ENCODE assay signal across 20 cellular contexts in the genomic region with DNA sequence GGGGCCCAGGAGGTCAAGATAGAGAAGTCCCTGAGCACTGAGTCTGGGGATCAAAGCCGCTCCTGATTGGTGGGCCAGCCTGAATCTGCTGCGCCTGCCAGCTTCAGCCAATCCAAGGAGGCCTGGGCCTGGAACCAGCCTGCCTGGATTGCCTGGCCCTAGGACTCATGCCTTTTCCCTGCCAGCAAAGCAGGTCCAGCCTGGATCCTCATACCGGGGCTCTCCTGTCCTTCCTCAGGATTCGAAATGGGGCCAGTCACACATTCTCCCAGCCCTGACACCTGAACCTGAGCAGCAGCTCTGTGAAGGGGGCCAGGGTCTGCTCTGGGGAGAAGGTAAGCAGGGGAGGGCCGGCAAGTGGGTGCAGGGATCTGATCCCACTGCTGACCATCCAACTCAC.
"Had no signal": no experiment of that assay in that cellular context is flagged by ENCODE, and none has a peak within 500 bp of the region (broad histone marks: within the 10 kb centered on the region; RNA-seq: fewer than 3 reads in every experiment).

No MANE protein-coding gene starts in this region.

- H3K4me3 ChIP-seq: colonic mucosa, lower lobe of right lung, SK-N-MC, suprapubic skin, transverse colon had no signal

- H3K4me1 ChIP-seq: colonic mucosa had no signal

- H3K36me3 ChIP-seq: brain microvascular endothelial cell, colonic mucosa, lower lobe of right lung, suprapubic skin, transverse colon had no signal

- H3K9me3 Mint-ChIP-seq: activated CD8-positive, alpha-beta T cell treated with anti-CD3 and anti-CD28 coated beads for 36 hours; activated T-cell treated with anti-CD3 and anti-CD28 coated beads, Interleukin-2, amount 50 U/mL, for 4 hours; central memory CD8-positive, alpha-beta T cell; immature natural killer cell; natural killer cell treated with Interleukin-12 subunit alpha and Interleukin-12 subunit beta and Interleukin-15 and Interleukin-18, amount 100 ng/mL, for 72 hours had no signal

- H3K27ac Mint-ChIP-seq: activated CD8-positive, alpha-beta T cell treated with anti-CD3 and anti-CD28 coated beads for 36 hours; natural killer cell treated with Interleukin-12 subunit alpha and Interleukin-12 subunit beta and Interleukin-15 and Interleukin-18, amount 100 ng/mL, for 72 hours had no signal

- H3K9me3 ChIP-seq: colonic mucosa, lower lobe of right lung, suprapubic skin, transverse colon had no signal

- DNase-seq: activated CD4-positive, alpha-beta T cell treated with anti-CD3 and anti-CD28 coated beads for 48 hours; activated CD4-positive, CD25-positive, alpha-beta regulatory T cell; activated CD8-positive, alpha-beta T cell treated with anti-CD3 and anti-CD28 coated beads for 36 hours; activated effector memory CD4-positive, alpha-beta T cell treated with Interleukin-2 at 50 U/mL for 16 hours; activated naive CD4-positive, alpha-beta T cell treated with anti-CD3 and anti-CD28 coated beads, Interleukin-2, amount 50 U/mL, for 16 hours; activated T-cell treated with anti-CD3 and anti-CD28 coated beads, Interleukin-2, amount 50 U/mL, for 4 hours; aorta; brain microvascular endothelial cell; colonic mucosa; erythroblast; foreskin melanocyte; immature natural killer cell; lower lobe of right lung; stimulated activated naive CD8-positive, alpha-beta T cell treated with anti-CD3 and anti-CD28 coated beads, Interleukin-15, Interleukin-2, amounts not matched to agents 100 U/mL and 50 U/mL, for 24 hours; transverse colon had no signal

- ATAC-seq: activated CD8-positive, alpha-beta T cell treated with anti-CD3 and anti-CD28 coated beads for 36 hours; activated T-cell treated with anti-CD3 and anti-CD28 coated beads, Interleukin-2, amount 50 U/mL, for 4 hours; lower lobe of right lung; natural killer cell treated with Interleukin-12 subunit alpha and Interleukin-12 subunit beta and Interleukin-15 and Interleukin-18, amount 100 ng/mL, for 72 hours; stimulated activated naive CD8-positive, alpha-beta T cell treated with anti-CD3 and anti-CD28 coated beads, Interleukin-15, Interleukin-2, amounts not matched to agents 100 U/mL and 50 U/mL, for 24 hours had no signal

- H3K27ac ChIP-seq: brain microvascular endothelial cell, colonic mucosa, lower lobe of right lung, parathyroid adenoma, SK-N-MC, suprapubic skin, transverse colon had no signal

- H3K4me3 Mint-ChIP-seq: activated CD8-positive, alpha-beta T cell treated with anti-CD3 and anti-CD28 coated beads for 36 hours; activated T-cell treated with anti-CD3 and anti-CD28 coated beads, Interleukin-2, amount 50 U/mL, for 4 hours; central memory CD8-positive, alpha-beta T cell; immature natural killer cell; natural killer cell treated with Interleukin-12 subunit alpha and Interleukin-12 subunit beta and Interleukin-15 and Interleukin-18, amount 100 ng/mL, for 72 hours had no signal

- H3K27me3 Mint-ChIP-seq: activated CD8-positive, alpha-beta T cell treated with anti-CD3 and anti-CD28 coated beads for 36 hours; central memory CD8-positive, alpha-beta T cell; natural killer cell treated with Interleukin-12 subunit alpha and Interleukin-12 subunit beta and Interleukin-15 and Interleukin-18, amount 100 ng/mL, for 72 hours had no signal

- H3K27me3 ChIP-seq: brain microvascular endothelial cell, colonic mucosa, suprapubic skin, transverse colon had no signal

- H3K36me3 Mint-ChIP-seq: immature natural killer cell; natural killer cell treated with Interleukin-12 subunit alpha and Interleukin-12 subunit beta and Interleukin-15 and Interleukin-18, amount 100 ng/mL, for 72 hours had no signal
